ENCODE assay signal across 11 cellular contexts in the genomic region with DNA sequence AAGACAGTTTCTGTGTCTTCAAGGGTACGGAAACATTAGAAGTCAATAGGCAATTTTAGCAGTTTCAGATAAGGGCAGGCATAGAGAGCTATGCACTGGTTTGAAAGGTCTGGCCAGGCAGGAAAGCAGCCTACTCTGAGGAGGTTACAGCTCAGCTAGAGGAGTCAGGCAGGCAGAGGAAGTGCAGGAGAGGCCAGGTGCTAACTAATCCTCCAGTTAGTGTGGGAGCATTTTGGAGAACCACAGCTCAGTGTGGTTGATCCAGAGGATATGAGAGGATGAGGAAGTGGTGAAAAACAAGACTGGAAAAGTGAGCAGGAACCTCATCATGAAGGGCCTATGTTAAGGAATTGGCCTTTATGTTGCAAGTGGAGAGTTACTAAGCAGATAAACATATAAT.
DNase-seq lines count a peak whose midpoint lies in the region; ATAC-seq and TF ChIP-seq lines count a peak whose summit lies in the region.
"Had no signal": no experiment of that assay in that cellular context is flagged by ENCODE, and none has a peak within 500 bp of the region (broad histone marks: within the 10 kb centered on the region; RNA-seq: fewer than 3 reads in every experiment).

No MANE protein-coding gene starts in this region.

- DNase-seq in GDM1 (lab: John Stamatoyannopoulos, UW) = peak; percentile 80
- DNase-seq in NCI-H82 treated with DMSO at 0.1 percent for 48 hours (lab: John Stamatoyannopoulos, UW; ENCODE audit: unreplicated experiment) = peak; percentile 45
- DNase-seq in fibroblast of mammary gland (ENCODE audit: low read depth) = peak; percentile 14
- DNase-seq in NCI-H2227 treated with DMSO at 0.1 percent for 48 hours (lab: John Stamatoyannopoulos, UW) = no peak
- DNase-seq in immature natural killer cell = no peak
- DNase-seq in NCI-H2196 (lab: John Stamatoyannopoulos, UW; ENCODE audit: unreplicated experiment) = no peak
- DNase-seq in DMS79 treated with DMSO at 0.1 percent for 48 hours (lab: John Stamatoyannopoulos, UW) = no peak
- DNase-seq: brain microvascular endothelial cell, left cardiac atrium had no signal

- H3K4me1 Mint-ChIP-seq in immature natural killer cell = no peaks in the 10 kb centered on the region

- no peak for TF ChIP-seq CTCF in fibroblast of mammary gland (conservative IDR thresholded peaks at IDR 0.05; ENCODE audit: control insufficient read depth, insufficient read depth, low read depth, low read length)

- H3K36me3 Mint-ChIP-seq in immature natural killer cell = no peaks in the 10 kb centered on the region

- no peak overlapping the region for H3K27ac Mint-ChIP-seq in immature natural killer cell

- H3K9me3 Mint-ChIP-seq in immature natural killer cell = no peaks in the 10 kb centered on the region

- peak; percentile 31 for ATAC-seq in GM21447 (IDR thresholded peaks at IDR 0.05; ENCODE audit: unreplicated experiment)

- no peak overlapping the region for H3K4me3 ChIP-seq in fibroblast of mammary gland (ENCODE audit: control insufficient read depth, low read depth, low read length)
- H3K4me3 ChIP-seq: esophagus muscularis mucosa had no signal

- no peak overlapping the region for H3K4me3 Mint-ChIP-seq in immature natural killer cell

- H3K27me3 Mint-ChIP-seq in immature natural killer cell (ENCODE audit: low read depth in 3 of 3) = peaks cover 0 to 3% (median under 1%) of the 10 kb centered on the region in 3 donors

Comparison
In these comparisons a context has a peak if more than half of its experiments do, and no peak if none do; other contexts are left out.
1. DNase-seq: peak in GDM1 (single experiment), NCI-H82 treated with DMSO at 0.1 percent for 48 hours (single experiment) and fibroblast of mammary gland (single experiment); none in NCI-H2227 treated with DMSO at 0.1 percent for 48 hours (single experiment), immature natural killer cell (0 of 3), NCI-H2196 (single experiment) and DMS79 treated with DMSO at 0.1 percent for 48 hours (single experiment).